Comparison of ENCODE assay signal across 8 cellular contexts in genomic region chr11:8911040-8911823, GRCh38. TPM values are rescaled to one million over a fixed set of nuclear protein-coding genes. Genes with fewer than 3 reads are reported as not detected.
DNase-seq lines count a peak whose midpoint lies in the region; ATAC-seq and FAIRE-seq lines count a peak whose summit lies in the region.

TSS of gene AKIP1 (plus strand) at chr11:8911189. CDS start at chr11:8911450, 261 bp downstream.

- H3K4me3 ChIP-seq in CD8-positive, alpha-beta memory T cell (ENCODE audit: low read length): peak within 1 kb of the TSS; percentile 69

- ATAC-seq in GM19468 (IDR thresholded peaks at IDR 0.05; ENCODE audit: extremely low read depth, unreplicated experiment) (peak; percentile 70), memory B cell (ENCODE audit: low read depth) (peak; percentile 56)
- peak; percentile 74 for ATAC-seq in effector memory CD8-positive, alpha-beta T cell (replicated peaks)

- peak within 1 kb of the TSS; percentile 90 to 98 (median 93) for H3K4me3 Mint-ChIP-seq in CD8-positive, alpha-beta memory T cell
- H3K4me3 Mint-ChIP-seq in effector memory CD8-positive, alpha-beta T cell: peak within 1 kb of the TSS; percentile 86 to 94
- peak within 1 kb of the TSS; percentile 95 for H3K4me3 Mint-ChIP-seq in memory B cell

- CTCF ChIA-PET in CD8-positive, alpha-beta memory T cell (lab: Charles Lee): interaction anchor here (1.2 to 4.7 kb wide), 4 partner anchors 48 to 227 kb away, joined by 3 to 26 read pairs (median 6); no protein-coding TSS in a partner anchor

- no peaks in the 10 kb centered on the region for H3K36me3 ChIP-seq in CD8-positive, alpha-beta memory T cell (ENCODE audit: insufficient read depth, low read length)

- H3K27me3 Mint-ChIP-seq in CD8-positive, alpha-beta memory T cell: no peaks in the 10 kb centered on the region
- no peaks in the 10 kb centered on the region for H3K27me3 Mint-ChIP-seq in effector memory CD8-positive, alpha-beta T cell
- H3K27me3 Mint-ChIP-seq in memory B cell: peaks cover 2% of the 10 kb centered on the region

- FAIRE-seq in HTR-8/SVneo (lab: Jason Lieb, UNC): peak; percentile 87

- peaks cover 23% of the 10 kb centered on the region for H3K4me1 ChIP-seq in CD8-positive, alpha-beta memory T cell (ENCODE audit: insufficient read depth, low read length)

- H3K27ac ChIP-seq in CD8-positive, alpha-beta memory T cell (ENCODE audit: low read depth, low read length): peak within 1 kb of the TSS; percentile 55

- peaks cover 30 to 47% (median 38%) of the 10 kb centered on the region in 3 donors for H3K4me1 Mint-ChIP-seq in CD8-positive, alpha-beta memory T cell
- peaks cover 24 to 37% of the 10 kb centered on the region in 2 donors for H3K4me1 Mint-ChIP-seq in effector memory CD8-positive, alpha-beta T cell (ENCODE audit: low read depth in 2 of 2)
- H3K4me1 Mint-ChIP-seq in memory B cell: peaks cover 24% of the 10 kb centered on the region

- no peaks in the 10 kb centered on the region for H3K9me3 ChIP-seq in CD8-positive, alpha-beta memory T cell (ENCODE audit: low read length)

- peak within 1 kb of the TSS; percentile 50 to 95 (median 89) for H3K27ac Mint-ChIP-seq in CD8-positive, alpha-beta memory T cell
- H3K27ac Mint-ChIP-seq in effector memory CD8-positive, alpha-beta T cell: peak within 1 kb of the TSS; percentile 87 to 91
- H3K27ac Mint-ChIP-seq in memory B cell: peak within 1 kb of the TSS; percentile 58

- H3K27me3 ChIP-seq in CD8-positive, alpha-beta memory T cell (ENCODE audit: insufficient read depth, low read length, poor library complexity, severe bottlenecking): no peaks in the 10 kb centered on the region

- POLR2A ChIA-PET in CD8-positive, alpha-beta memory T cell (lab: Charles Lee): interaction anchor here (0.9 kb wide), 1 partner anchor 229 kb away, joined by 3 read pairs; the partner anchor contains the start of genes RPL27A and TRIM66

- no peaks in the 10 kb centered on the region for H3K9me3 Mint-ChIP-seq in CD8-positive, alpha-beta memory T cell
- H3K9me3 Mint-ChIP-seq in effector memory CD8-positive, alpha-beta T cell: no peaks in the 10 kb centered on the region
- no peaks in the 10 kb centered on the region for H3K9me3 Mint-ChIP-seq in memory B cell

- peak; percentile 72 to 91 (median 80) for DNase-seq in CD8-positive, alpha-beta memory T cell
- DNase-seq in HTR-8/SVneo (ENCODE audit: insufficient read length, low spot score) (peak; percentile 95), NOMO-1 treated with DMSO at 0.1 percent for 48 hours (lab: John Stamatoyannopoulos, UW; ENCODE audit: unreplicated experiment) (peak; percentile 74), memory B cell (ENCODE audit: low spot score in 2 of 2) (peak; percentile 32 to 51)
- peak; percentile 72 to 86 (median 73) for DNase-seq in activated CD8-positive, alpha-beta memory T cell treated with anti-CD3 and anti-CD28 coated beads for 48 hours (ENCODE audit: low read depth in 2 of 3, low spot score in 2 of 3)
- DNase-seq in effector memory CD8-positive, alpha-beta T cell: peak; percentile 60 to 65 (median 64)
- DNase-seq in stimulated activated CD8-positive, alpha-beta memory T cell treated with anti-CD3 and anti-CD28 coated beads, Interleukin-12 subunit alpha, Interleukin-12 subunit beta, amount 100 ng/mL, for 1 hour (ENCODE audit: low read depth): peak; percentile 60

- H3K36me3 Mint-ChIP-seq in CD8-positive, alpha-beta memory T cell: peaks cover 0 to 8% (median 0%) of the 10 kb centered on the region in 3 donors
- peaks cover 20% of the 10 kb centered on the region for H3K36me3 Mint-ChIP-seq in effector memory CD8-positive, alpha-beta T cell (ENCODE audit: insufficient read depth)
- no peaks in the 10 kb centered on the region for H3K36me3 Mint-ChIP-seq in memory B cell

RNA-seq across cellular contexts. Expression of gene AKIP1, which starts in this region (rescaled TPM):
- 10 to 100 TPM; 24.0 to 26.9 TPM for total RNA-seq in CD8-positive, alpha-beta memory T cell
- 16.3 TPM for polyA plus RNA-seq in CD8-positive, alpha-beta memory T cell

Comparison
In these comparisons a context has a peak if more than half of its experiments do, and no peak if none do; other contexts are left out.
1. Peak in every context shown above with its lines: DNase-seq, ATAC-seq, H3K4me3 ChIP-seq and H3K27ac ChIP-seq.
2. DNase-seq: peak in every context shown above with its lines; median percentile 95 in HTR-8/SVneo; 80 in CD8-positive, alpha-beta memory T cell; 74 in NOMO-1 treated with DMSO at 0.1 percent for 48 hours; 73 in activated CD8-positive, alpha-beta memory T cell treated with anti-CD3 and anti-CD28 coated beads for 48 hours; 64 in effector memory CD8-positive, alpha-beta T cell; 60 in stimulated activated CD8-positive, alpha-beta memory T cell treated with anti-CD3 and anti-CD28 coated beads, Interleukin-12 subunit alpha, Interleukin-12 subunit beta, amount 100 ng/mL, for 1 hour; 42 in memory B cell.